16 cellular contexts compared by ENCODE assay signal in genomic region chr11:125372088-125372487, GRCh38.
"Had no signal": no experiment of that assay in that cellular context is flagged by ENCODE, and none has a peak within 500 bp of the region (broad histone marks: within the 10 kb centered on the region; RNA-seq: fewer than 3 reads in every experiment).

No MANE protein-coding gene starts in this region.

- H3K36me3 Mint-ChIP-seq: T-cell had no signal

- H3K4me1 ChIP-seq: foreskin keratinocyte had no signal

- ATAC-seq: activated CD8-positive, alpha-beta T cell treated with anti-CD3 and anti-CD28 coated beads, Interleukin-2, amount 10 ng/mL, durations not matched to agents 7 days and 5 days; lower lobe of right lung; T-cell had no signal

- DNase-seq: activated CD4-positive, alpha-beta T cell treated with anti-CD3 and anti-CD28 coated beads for 4 hours; activated CD8-positive, alpha-beta memory T cell treated with anti-CD3 and anti-CD28 coated beads, Interleukin-2, amount 50 U/mL, for 48 hours; activated CD8-positive, alpha-beta T cell treated with anti-CD3 and anti-CD28 coated beads, Interleukin-2, amount 10 ng/mL, durations not matched to agents 7 days and 5 days; activated naive CD4-positive, alpha-beta T cell; foreskin keratinocyte; head of caudate nucleus; lower lobe of right lung; midbrain; nucleus accumbens; sigmoid colon; stimulated activated CD4-positive, alpha-beta T cell treated with anti-CD3 and anti-CD28 coated beads, Interleukin-2, amount 100 ng/mL, for 48 hours; T-cell; T1000 had no signal

- H3K4me3 ChIP-seq: cardiac muscle cell, lower lobe of right lung, sigmoid colon, thoracic aorta had no signal

- H3K27me3 ChIP-seq: sigmoid colon had no signal

- H3K27ac ChIP-seq: cardiac muscle cell, foreskin keratinocyte, lower lobe of right lung, sigmoid colon, thoracic aorta had no signal

- H3K27ac Mint-ChIP-seq: activated CD8-positive, alpha-beta T cell treated with anti-CD3 and anti-CD28 coated beads, Interleukin-2, amount 10 ng/mL, durations not matched to agents 7 days and 5 days; stimulated activated naive CD8-positive, alpha-beta T cell treated with anti-CD3 and anti-CD28 coated beads, Interleukin-15, Interleukin-2, amounts not matched to agents 100 ng/mL and 50 ng/mL, for 24 hours; T-cell had no signal

- H3K9me3 ChIP-seq: lower lobe of right lung, sigmoid colon, thoracic aorta had no signal

- H3K4me3 Mint-ChIP-seq: activated CD8-positive, alpha-beta T cell treated with anti-CD3 and anti-CD28 coated beads, Interleukin-2, amount 10 ng/mL, durations not matched to agents 7 days and 5 days; stimulated activated naive CD8-positive, alpha-beta T cell treated with anti-CD3 and anti-CD28 coated beads, Interleukin-15, Interleukin-2, amounts not matched to agents 100 ng/mL and 50 ng/mL, for 24 hours; T-cell had no signal

- H3K9me3 Mint-ChIP-seq: stimulated activated naive CD8-positive, alpha-beta T cell treated with anti-CD3 and anti-CD28 coated beads, Interleukin-15, Interleukin-2, amounts not matched to agents 100 ng/mL and 50 ng/mL, for 24 hours; T-cell had no signal

- H3K36me3 ChIP-seq: cardiac muscle cell, lower lobe of right lung, sigmoid colon, thoracic aorta had no signal

- H3K4me1 Mint-ChIP-seq: T-cell had no signal
